ENCODE assay signal across 1 cellular context in genomic region chr4:153485374-153485773, GRCh38.
TF ChIP-seq lines count a peak whose summit lies in the region.

No MANE protein-coding gene starts in this region.

TF ChIP-seq in GM23338, 12 proteins besides CTCF, POLR2A, EP300 and RAD21 (continued from another document):
- TF ChIP-seq ZNF462 (CRISPR knock-in tag; IDR thresholded peaks at IDR 0.05) (no peak), POLR2AphosphoS5 (IDR thresholded peaks at IDR 0.05; ENCODE audit: low read depth) (no peak), ZNF331 (CRISPR knock-in tag; IDR thresholded peaks at IDR 0.05; ENCODE audit: low read depth) (no peak)
